In genomic region chr11:68325894-68326220, GRCh38 we compare ENCODE assay signal across 22 cellular contexts.
"Had no signal": no experiment of that assay in that cellular context is flagged by ENCODE, and none has a peak within 500 bp of the region (broad histone marks: within the 10 kb centered on the region; RNA-seq: fewer than 3 reads in every experiment).

No MANE protein-coding gene starts in this region.

- H3K9me3 Mint-ChIP-seq: activated B cell treated with CpG ODN at 0.5 μM for 24 hours; activated CD4-positive, alpha-beta memory T cell treated with anti-CD3 and anti-CD28 coated beads, Interleukin-2, amount 10 ng/mL, durations not matched to agents 7 days and 5 days; activated naive CD4-positive, alpha-beta T cell treated with anti-CD3 and anti-CD28 coated beads for 36 hours; activated T-cell treated with anti-CD3 and anti-CD28 coated beads, Interleukin-2, amount 50 U/mL, for 24 hours; central memory CD8-positive, alpha-beta T cell; naive thymus-derived CD8-positive, alpha-beta T cell; T-cell had no signal

- H3K4me1 ChIP-seq: uterus had no signal

- DNase-seq: activated B cell treated with CpG ODN at 0.5 μM for 24 hours; activated CD4-positive, alpha-beta memory T cell treated with anti-CD3 and anti-CD28 coated beads, Interleukin-2, amount 10 ng/mL, durations not matched to agents 7 days and 5 days; activated CD4-positive, alpha-beta T cell treated with anti-CD3 and anti-CD28 coated beads for 4 hours; activated naive CD4-positive, alpha-beta T cell treated with anti-CD3 and anti-CD28 coated beads for 36 hours; activated T-cell treated with anti-CD3 and anti-CD28 coated beads, Interleukin-2, amount 50 U/mL, for 24 hours; anterior cingulate cortex; erythroblast; foreskin melanocyte; kidney; mesendoderm; naive thymus-derived CD8-positive, alpha-beta T cell; stimulated activated CD4-positive, alpha-beta T cell treated with anti-CD3 and anti-CD28 coated beads, Interleukin-12 subunit alpha, Interleukin-12 subunit beta, amount 100 ng/mL, for 4 hours; stimulated activated CD4-positive, alpha-beta T cell treated with anti-CD3 and anti-CD28 coated beads, Interleukin-1b, Interleukin-23, amount 100 ng/mL, for 48 hours; stimulated activated naive CD4-positive, alpha-beta T cell treated with Interleukin-2 at 50 U/mL for 16 hours; substantia nigra; T-cell; uterus had no signal

- H3K27ac ChIP-seq: coronary artery, neutrophil, uterus had no signal

- ATAC-seq: naive thymus-derived CD8-positive, alpha-beta T cell; T-cell had no signal

- H3K27ac Mint-ChIP-seq: activated B cell treated with CpG ODN at 0.5 μM for 24 hours; activated CD4-positive, alpha-beta memory T cell treated with anti-CD3 and anti-CD28 coated beads, Interleukin-2, amount 10 ng/mL, durations not matched to agents 7 days and 5 days; activated naive CD4-positive, alpha-beta T cell treated with anti-CD3 and anti-CD28 coated beads for 36 hours; activated T-cell treated with anti-CD3 and anti-CD28 coated beads, Interleukin-2, amount 50 U/mL, for 24 hours; naive thymus-derived CD8-positive, alpha-beta T cell; T-cell had no signal

- H3K36me3 Mint-ChIP-seq: T-cell had no signal

- H3K27me3 ChIP-seq: heart left ventricle, tibial nerve, uterus had no signal

- H3K36me3 ChIP-seq: heart left ventricle, neutrophil, tibial nerve, uterus had no signal

- H3K4me3 ChIP-seq: coronary artery, heart left ventricle, tibial nerve, uterus had no signal

- H3K4me3 Mint-ChIP-seq: activated B cell treated with CpG ODN at 0.5 μM for 24 hours; activated CD4-positive, alpha-beta memory T cell treated with anti-CD3 and anti-CD28 coated beads, Interleukin-2, amount 10 ng/mL, durations not matched to agents 7 days and 5 days; activated naive CD4-positive, alpha-beta T cell treated with anti-CD3 and anti-CD28 coated beads for 36 hours; activated T-cell treated with anti-CD3 and anti-CD28 coated beads, Interleukin-2, amount 50 U/mL, for 24 hours; central memory CD8-positive, alpha-beta T cell; naive thymus-derived CD8-positive, alpha-beta T cell; T-cell had no signal

- H3K9me3 ChIP-seq: heart left ventricle, neutrophil, tibial nerve, uterus had no signal

- H3K27me3 Mint-ChIP-seq: activated T-cell treated with anti-CD3 and anti-CD28 coated beads, Interleukin-2, amount 50 U/mL, for 24 hours had no signal
